11 cellular contexts compared by ENCODE assay signal in genomic region chr15:78951841-78952238, GRCh38. TPM values are rescaled to one million over a fixed set of nuclear protein-coding genes. Genes with fewer than 3 reads are reported as not detected.
A peak's percentile ranks its signal among the peaks of the same experiment; 100 is the strongest.
DNase-seq lines count a peak whose midpoint lies in the region; ATAC-seq, FAIRE-seq and TF ChIP-seq lines count a peak whose summit lies in the region.
"Had no signal": no experiment of that assay in that cellular context is flagged by ENCODE, and none has a peak within 500 bp of the region (broad histone marks: within the 10 kb centered on the region; RNA-seq: fewer than 3 reads in every experiment).

No MANE protein-coding gene starts in this region.

- WGBS in psoas muscle, 3 donors, result 55 to 73% (median 59%) methylated on average over 4 of the region's 4 CpGs

- H3K27me3 ChIP-seq in psoas muscle (ENCODE audit: insufficient read depth in 3 of 3, low read length in 2 of 3), result no peaks in the 10 kb centered on the region
- H3K27me3 ChIP-seq: gastroesophageal sphincter had no signal

- peak; percentile 43 for ATAC-seq in esophagus mucosa
- ATAC-seq in psoas muscle, result peak; percentile 33 to 58 (median 46)
- no peak for ATAC-seq in HG03442 (IDR thresholded peaks at IDR 0.05; ENCODE audit: unreplicated experiment)
- ATAC-seq in HG03457 (IDR thresholded peaks at IDR 0.05; ENCODE audit: unreplicated experiment), result no peak
- ATAC-seq in HG02981 (IDR thresholded peaks at IDR 0.05; ENCODE audit: unreplicated experiment), result no peak
- ATAC-seq in HG02798 (IDR thresholded peaks at IDR 0.05; ENCODE audit: poor library complexity, unreplicated experiment), result no peak
- ATAC-seq: gastroesophageal sphincter had no signal

- H3K36me3 ChIP-seq in psoas muscle (ENCODE audit: insufficient read depth in 1 of 2, low read depth in 1 of 2), result no peaks in the 10 kb centered on the region
- H3K36me3 ChIP-seq: gastroesophageal sphincter had no signal

- no peaks in the 10 kb centered on the region for H3K9me3 ChIP-seq in psoas muscle
- H3K9me3 ChIP-seq: gastroesophageal sphincter had no signal

- no peak for FAIRE-seq in H54 (lab: Jason Lieb, UNC)

- intact Hi-C loops in psoas muscle (cut with DNase I), result no loop called here

- no peak overlapping the region for H3K4me3 ChIP-seq in psoas muscle
- H3K4me3 ChIP-seq: gastroesophageal sphincter had no signal

- TF ChIP-seq CTCF in psoas muscle (IDR thresholded peaks at IDR 0.05), result no peak

- DNase-seq in H54 (ENCODE audit: insufficient read length, low spot score) (peak; percentile 40), NCI-H774 (lab: John Stamatoyannopoulos, UW) (peak; percentile 71), psoas muscle (no peak)
- DNase-seq: activated naive CD8-positive, alpha-beta T cell treated with anti-CD3 and anti-CD28 coated beads, Interleukin-2, amount 10 ng/mL, durations not matched to agents 7 days and 5 days; nucleus accumbens had no signal

- no peak for TF ChIP-seq POLR2A in H54 (IDR thresholded peaks at IDR 0.05; ENCODE audit: low read depth, low read length)

- H3K4me1 ChIP-seq in psoas muscle, result no peaks in the 10 kb centered on the region

- H3K27ac ChIP-seq in psoas muscle, result no peak overlapping the region

RNA-seq across cellular contexts. Expression of gene CTSH, which starts 7.0 kb away (rescaled TPM):
- 56.4 TPM for total RNA-seq in esophagus mucosa
- 10 to 100 TPM; 16.0 to 38.1 (median 28.0) TPM for total RNA-seq in psoas muscle
- 10 to 100 TPM; 27.3 to 52.6 (median 29.7) TPM for polyA plus RNA-seq in psoas muscle

Comparison
In these comparisons a context has a peak if more than half of its experiments do, and no peak if none do; other contexts are left out.
1. DNase-seq: peak in H54 (single experiment) and NCI-H774 (single experiment); none in psoas muscle (0 of 2).
2. ATAC-seq: peak in esophagus mucosa (single experiment) and psoas muscle (4 of 4); none in HG03442 (single experiment), HG03457 (single experiment), HG02981 (single experiment) and HG02798 (single experiment).